Comparison of ENCODE assay signal across 1 cellular context in genomic region chr6:21885101-21885500, GRCh38.
TF ChIP-seq lines count a peak whose summit lies in the region.

No MANE protein-coding gene starts in this region.

TF ChIP-seq in A549, 52 proteins besides CTCF, POLR2A, EP300 and RAD21 (continued from another document):
- no peak for TF ChIP-seq USF2 (IDR thresholded peaks at IDR 0.05)
- no peak for TF ChIP-seq RCOR1 (IDR thresholded peaks at IDR 0.05; ENCODE audit: low read depth, low read length)
- TF ChIP-seq RFX5 (IDR thresholded peaks at IDR 0.05): no peak
- TF ChIP-seq JUNB (IDR thresholded peaks at IDR 0.05): no peak
- no peak for TF ChIP-seq NPAS2 (CRISPR knock-in tag; IDR thresholded peaks at IDR 0.05; ENCODE audit: borderline replicate concordance)
- TF ChIP-seq SMC3 (IDR thresholded peaks at IDR 0.05): no peak
- TF ChIP-seq CEBPB (IDR thresholded peaks at IDR 0.05): no peak
- TF ChIP-seq SREBF2 (IDR thresholded peaks at IDR 0.05): no peak
- no peak for TF ChIP-seq HOXA7 (CRISPR knock-in tag; IDR thresholded peaks at IDR 0.05)
- TF ChIP-seq, protein P1, sequence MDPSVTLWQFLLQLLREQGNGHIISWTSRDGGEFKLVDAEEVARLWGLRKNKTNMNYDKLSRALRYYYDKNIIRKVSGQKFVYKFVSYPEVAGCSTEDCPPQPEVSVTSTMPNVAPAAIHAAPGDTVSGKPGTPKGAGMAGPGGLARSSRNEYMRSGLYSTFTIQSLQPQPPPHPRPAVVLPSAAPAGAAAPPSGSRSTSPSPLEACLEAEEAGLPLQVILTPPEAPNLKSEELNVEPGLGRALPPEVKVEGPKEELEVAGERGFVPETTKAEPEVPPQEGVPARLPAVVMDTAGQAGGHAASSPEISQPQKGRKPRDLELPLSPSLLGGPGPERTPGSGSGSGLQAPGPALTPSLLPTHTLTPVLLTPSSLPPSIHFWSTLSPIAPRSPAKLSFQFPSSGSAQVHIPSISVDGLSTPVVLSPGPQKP (IDR thresholded peaks at IDR 0.05; ENCODE audit: low read depth, low read length): no peak
- TF ChIP-seq HES2 (IDR thresholded peaks at IDR 0.05): no peak
TF ChIP-seq in A549: peak in this region for 0.
